In genomic region chr19:13082192-13083007, GRCh38 we compare ENCODE assay signal across 2 cellular contexts.
TF ChIP-seq lines count a peak whose summit lies in the region.

No MANE protein-coding gene starts in this region.

TF ChIP-seq in A549, 52 proteins besides CTCF, POLR2A, EP300 and RAD21 (continued from another document):
- 0 out of 3 replicates have a peak, but pooled peaks have one; percentile 25 for TF ChIP-seq SMC3 (IDR thresholded peaks at IDR 0.05)

TF ChIP-seq in IMR-90, 13 proteins besides CTCF, POLR2A, EP300 and RAD21 (continued from another document):
- TF ChIP-seq RFX5 (IDR thresholded peaks at IDR 0.05; ENCODE audit: low read depth, low read length) (no peak), CEBPB (IDR thresholded peaks at IDR 0.05; ENCODE audit: low read depth, low read length) (peak; percentile 78), RCOR1 (IDR thresholded peaks at IDR 0.05; ENCODE audit: insufficient replicate concordance, low read length) (no peak), SMC3 (IDR thresholded peaks at IDR 0.05; ENCODE audit: low read depth, low read length) (peak; percentile 44; the same call in 1 of the 2 replicates)
